ENCODE assay signal across 1 cellular context in the genomic region with DNA sequence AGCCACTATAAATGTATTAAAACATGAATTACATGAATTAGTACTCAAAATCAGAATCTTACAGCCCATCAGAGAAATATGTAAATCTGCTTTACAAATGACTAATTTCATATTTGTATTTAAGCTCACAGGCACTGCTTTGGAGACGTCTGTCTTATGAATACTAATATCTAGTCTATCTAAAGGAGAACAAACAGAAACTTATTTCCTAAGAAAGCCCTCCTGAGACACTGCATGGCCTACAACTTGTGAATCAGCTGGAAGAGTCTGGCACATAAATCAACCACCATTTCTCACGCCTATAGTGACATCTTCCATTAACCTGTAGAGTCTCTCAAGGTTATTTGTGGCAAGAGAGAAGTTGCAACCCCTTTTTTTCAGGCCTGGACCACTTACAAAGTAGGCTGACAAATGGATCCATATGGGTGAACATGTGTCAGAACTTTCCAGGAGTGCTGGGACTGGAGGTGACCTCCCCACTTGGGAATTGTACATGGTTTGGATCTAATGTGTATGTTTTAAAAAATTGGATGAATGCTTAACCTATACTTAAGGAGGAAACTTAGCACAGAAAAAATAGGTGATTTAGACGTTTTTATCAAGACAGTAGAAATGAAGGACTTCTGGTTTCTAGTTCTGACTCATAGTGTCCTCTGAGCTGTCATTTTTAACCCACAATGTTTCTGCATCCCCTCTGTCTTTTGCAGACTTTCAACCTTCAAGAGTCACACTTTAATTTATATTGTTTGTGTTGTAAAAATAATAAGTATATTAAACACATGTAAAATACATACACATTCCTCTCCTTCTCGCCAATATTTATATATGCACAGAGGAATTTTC.
TF ChIP-seq lines count a peak whose summit lies in the region.

No MANE protein-coding gene starts in this region.

TF ChIP-seq in GM12878, 131 proteins besides CTCF, POLR2A, EP300 and RAD21:
- peak; percentile 78 for TF ChIP-seq RUNX3 (IDR thresholded peaks at IDR 0.05; ENCODE audit: low read length)
- no peak for TF ChIP-seq NR2C1 (IDR thresholded peaks at IDR 0.05)
- peak; percentile 87 for TF ChIP-seq IRF4 (IDR thresholded peaks at IDR 0.05; ENCODE audit: low read depth, low read length)
- TF ChIP-seq NFIC (IDR thresholded peaks at IDR 0.05; ENCODE audit: low read depth, low read length) = peak; percentile 47; the same call in 1 of the 2 replicates
- no peak for TF ChIP-seq ETV6 (conservative IDR thresholded peaks at IDR 0.05 in 1 of 2, IDR thresholded peaks at IDR 0.05 in 1 of 2; ENCODE audit: borderline replicate concordance in 1 of 2, low read depth in 1 of 2)
- TF ChIP-seq, protein P1, sequence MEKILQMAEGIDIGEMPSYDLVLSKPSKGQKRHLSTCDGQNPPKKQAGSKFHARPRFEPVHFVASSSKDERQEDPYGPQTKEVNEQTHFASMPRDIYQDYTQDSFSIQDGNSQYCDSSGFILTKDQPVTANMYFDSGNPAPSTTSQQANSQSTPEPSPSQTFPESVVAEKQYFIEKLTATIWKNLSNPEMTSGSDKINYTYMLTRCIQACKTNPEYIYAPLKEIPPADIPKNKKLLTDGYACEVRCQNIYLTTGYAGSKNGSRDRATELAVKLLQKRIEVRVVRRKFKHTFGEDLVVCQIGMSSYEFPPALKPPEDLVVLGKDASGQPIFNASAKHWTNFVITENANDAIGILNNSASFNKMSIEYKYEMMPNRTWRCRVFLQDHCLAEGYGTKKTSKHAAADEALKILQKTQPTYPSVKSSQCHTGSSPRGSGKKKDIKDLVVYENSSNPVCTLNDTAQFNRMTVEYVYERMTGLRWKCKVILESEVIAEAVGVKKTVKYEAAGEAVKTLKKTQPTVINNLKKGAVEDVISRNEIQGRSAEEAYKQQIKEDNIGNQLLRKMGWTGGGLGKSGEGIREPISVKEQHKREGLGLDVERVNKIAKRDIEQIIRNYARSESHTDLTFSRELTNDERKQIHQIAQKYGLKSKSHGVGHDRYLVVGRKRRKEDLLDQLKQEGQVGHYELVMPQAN (conservative IDR thresholded peaks at IDR 0.05) = no peak
- TF ChIP-seq PAX5 (IDR thresholded peaks at IDR 0.05; ENCODE audit: borderline replicate concordance, low read depth, low read length) = no peak
- 0 out of 2 replicates have a peak, but pooled peaks have one; percentile 40 for TF ChIP-seq MEF2A (IDR thresholded peaks at IDR 0.05; ENCODE audit: insufficient read depth, low read depth, low read length)
- peak; percentile 87 for TF ChIP-seq JUNB (IDR thresholded peaks at IDR 0.05)
- TF ChIP-seq JUND (IDR thresholded peaks at IDR 0.05; ENCODE audit: low read depth, low read length) = 0 out of 2 replicates have a peak, but pooled peaks have one; percentile 15
